In genomic region chr2:66506265-66506664, GRCh38 we compare ENCODE assay signal across 1 cellular context.
TF ChIP-seq lines count a peak whose summit lies in the region.

No MANE protein-coding gene starts in this region.

TF ChIP-seq in IMR-90, 13 proteins besides CTCF, POLR2A, EP300 and RAD21 (continued from another document):
- TF ChIP-seq MAZ (IDR thresholded peaks at IDR 0.05; ENCODE audit: borderline replicate concordance, low read depth, low read length) (no peak), USF2 (IDR thresholded peaks at IDR 0.05; ENCODE audit: low read depth, low read length) (no peak), CHD1 (IDR thresholded peaks at IDR 0.05; ENCODE audit: low read depth, low read length) (no peak), ELK1 (IDR thresholded peaks at IDR 0.05; ENCODE audit: borderline replicate concordance, low read depth, low read length) (no peak), CEBPB (IDR thresholded peaks at IDR 0.05; ENCODE audit: low read depth, low read length) (no peak), MAFK (IDR thresholded peaks at IDR 0.05; ENCODE audit: low read depth, low read length) (no peak), RFX5 (IDR thresholded peaks at IDR 0.05; ENCODE audit: low read depth, low read length) (no peak), FOS (IDR thresholded peaks at IDR 0.05; ENCODE audit: low read depth, low read length) (no peak), SMC3 (IDR thresholded peaks at IDR 0.05; ENCODE audit: low read depth, low read length) (no peak), NFE2L2 (IDR thresholded peaks at IDR 0.05; ENCODE audit: low read depth, low read length) (no peak)
